Comparison of ENCODE assay signal across 1 cellular context in the genomic region with DNA sequence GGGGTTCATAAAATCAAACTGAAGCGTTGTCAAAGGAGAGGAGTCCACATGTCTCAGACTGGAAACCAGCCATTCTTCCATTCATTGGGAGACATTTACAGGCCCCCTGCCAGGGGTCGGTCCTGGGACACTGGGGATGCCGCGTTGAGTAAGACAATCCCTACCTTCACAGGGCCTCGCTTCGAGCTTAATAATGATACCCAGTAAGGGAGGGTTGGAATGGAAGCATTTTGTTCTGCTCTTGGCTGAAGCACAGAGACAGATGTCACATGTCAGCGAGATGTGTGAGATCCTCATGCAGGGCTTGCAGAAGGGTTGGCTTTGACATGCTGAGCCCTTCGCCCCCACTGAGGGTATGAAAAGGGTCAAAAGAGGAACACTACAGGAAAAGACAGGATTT.
TF ChIP-seq lines count a peak whose summit lies in the region.

No MANE protein-coding gene starts in this region.

TF ChIP-seq in GM23338, 12 proteins besides CTCF, POLR2A, EP300 and RAD21 (continued from another document):
- TF ChIP-seq, protein P1, sequence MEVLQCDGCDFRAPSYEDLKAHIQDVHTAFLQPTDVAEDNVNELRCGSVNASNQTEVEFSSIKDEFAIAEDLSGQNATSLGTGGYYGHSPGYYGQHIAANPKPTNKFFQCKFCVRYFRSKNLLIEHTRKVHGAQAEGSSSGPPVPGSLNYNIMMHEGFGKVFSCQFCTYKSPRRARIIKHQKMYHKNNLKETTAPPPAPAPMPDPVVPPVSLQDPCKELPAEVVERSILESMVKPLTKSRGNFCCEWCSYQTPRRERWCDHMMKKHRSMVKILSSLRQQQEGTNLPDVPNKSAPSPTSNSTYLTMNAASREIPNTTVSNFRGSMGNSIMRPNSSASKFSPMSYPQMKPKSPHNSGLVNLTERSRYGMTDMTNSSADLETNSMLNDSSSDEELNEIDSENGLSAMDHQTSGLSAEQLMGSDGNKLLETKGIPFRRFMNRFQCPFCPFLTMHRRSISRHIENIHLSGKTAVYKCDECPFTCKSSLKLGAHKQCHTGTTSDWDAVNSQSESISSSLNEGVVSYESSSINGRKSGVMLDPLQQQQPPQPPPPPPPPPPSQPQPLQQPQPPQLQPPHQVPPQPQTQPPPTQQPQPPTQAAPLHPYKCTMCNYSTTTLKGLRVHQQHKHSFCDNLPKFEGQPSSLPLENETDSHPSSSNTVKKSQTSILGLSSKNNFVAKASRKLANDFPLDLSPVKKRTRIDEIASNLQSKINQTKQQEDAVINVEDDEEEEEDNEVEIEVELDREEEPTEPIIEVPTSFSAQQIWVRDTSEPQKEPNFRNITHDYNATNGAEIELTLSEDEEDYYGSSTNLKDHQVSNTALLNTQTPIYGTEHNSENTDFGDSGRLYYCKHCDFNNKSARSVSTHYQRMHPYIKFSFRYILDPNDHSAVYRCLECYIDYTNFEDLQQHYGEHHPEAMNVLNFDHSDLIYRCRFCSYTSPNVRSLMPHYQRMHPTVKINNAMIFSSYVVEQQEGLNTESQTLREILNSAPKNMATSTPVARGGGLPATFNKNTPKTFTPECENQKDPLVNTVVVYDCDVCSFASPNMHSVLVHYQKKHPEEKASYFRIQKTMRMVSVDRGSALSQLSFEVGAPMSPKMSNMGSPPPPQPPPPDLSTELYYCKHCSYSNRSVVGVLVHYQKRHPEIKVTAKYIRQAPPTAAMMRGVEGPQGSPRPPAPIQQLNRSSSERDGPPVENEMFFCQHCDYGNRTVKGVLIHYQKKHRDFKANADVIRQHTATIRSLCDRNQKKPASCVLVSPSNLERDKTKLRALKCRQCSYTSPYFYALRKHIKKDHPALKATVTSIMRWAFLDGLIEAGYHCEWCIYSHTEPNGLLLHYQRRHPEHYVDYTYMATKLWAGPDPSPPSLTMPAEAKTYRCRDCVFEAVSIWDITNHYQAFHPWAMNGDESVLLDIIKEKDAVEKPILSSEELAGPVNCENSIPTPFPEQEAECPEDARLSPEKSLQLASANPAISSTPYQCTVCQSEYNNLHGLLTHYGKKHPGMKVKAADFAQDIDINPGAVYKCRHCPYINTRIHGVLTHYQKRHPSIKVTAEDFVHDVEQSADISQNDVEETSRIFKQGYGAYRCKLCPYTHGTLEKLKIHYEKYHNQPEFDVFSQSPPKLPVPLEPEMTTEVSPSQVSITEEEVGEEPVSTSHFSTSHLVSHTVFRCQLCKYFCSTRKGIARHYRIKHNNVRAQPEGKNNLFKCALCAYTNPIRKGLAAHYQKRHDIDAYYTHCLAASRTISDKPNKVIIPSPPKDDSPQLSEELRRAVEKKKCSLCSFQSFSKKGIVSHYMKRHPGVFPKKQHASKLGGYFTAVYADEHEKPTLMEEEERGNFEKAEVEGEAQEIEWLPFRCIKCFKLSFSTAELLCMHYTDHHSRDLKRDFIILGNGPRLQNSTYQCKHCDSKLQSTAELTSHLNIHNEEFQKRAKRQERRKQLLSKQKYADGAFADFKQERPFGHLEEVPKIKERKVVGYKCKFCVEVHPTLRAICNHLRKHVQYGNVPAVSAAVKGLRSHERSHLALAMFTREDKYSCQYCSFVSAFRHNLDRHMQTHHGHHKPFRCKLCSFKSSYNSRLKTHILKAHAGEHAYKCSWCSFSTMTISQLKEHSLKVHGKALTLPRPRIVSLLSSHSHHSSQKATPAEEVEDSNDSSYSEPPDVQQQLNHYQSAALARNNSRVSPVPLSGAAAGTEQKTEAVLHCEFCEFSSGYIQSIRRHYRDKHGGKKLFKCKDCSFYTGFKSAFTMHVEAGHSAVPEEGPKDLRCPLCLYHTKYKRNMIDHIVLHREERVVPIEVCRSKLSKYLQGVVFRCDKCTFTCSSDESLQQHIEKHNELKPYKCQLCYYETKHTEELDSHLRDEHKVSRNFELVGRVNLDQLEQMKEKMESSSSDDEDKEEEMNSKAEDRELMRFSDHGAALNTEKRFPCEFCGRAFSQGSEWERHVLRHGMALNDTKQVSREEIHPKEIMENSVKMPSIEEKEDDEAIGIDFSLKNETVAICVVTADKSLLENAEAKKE (CRISPR knock-in tag; IDR thresholded peaks at IDR 0.05) = no peak
- TF ChIP-seq ZNF331 (CRISPR knock-in tag; IDR thresholded peaks at IDR 0.05; ENCODE audit: low read depth) = no peak
- TF ChIP-seq EZH2phosphoT487 (IDR thresholded peaks at IDR 0.05; ENCODE audit: unreplicated experiment) = no peak
- TF ChIP-seq EZH2 (IDR thresholded peaks at IDR 0.05; ENCODE audit: low read depth, unreplicated experiment) = no peak
- no peak for TF ChIP-seq NANOG (IDR thresholded peaks at IDR 0.05; ENCODE audit: borderline replicate concordance)
